In the genomic region with DNA sequence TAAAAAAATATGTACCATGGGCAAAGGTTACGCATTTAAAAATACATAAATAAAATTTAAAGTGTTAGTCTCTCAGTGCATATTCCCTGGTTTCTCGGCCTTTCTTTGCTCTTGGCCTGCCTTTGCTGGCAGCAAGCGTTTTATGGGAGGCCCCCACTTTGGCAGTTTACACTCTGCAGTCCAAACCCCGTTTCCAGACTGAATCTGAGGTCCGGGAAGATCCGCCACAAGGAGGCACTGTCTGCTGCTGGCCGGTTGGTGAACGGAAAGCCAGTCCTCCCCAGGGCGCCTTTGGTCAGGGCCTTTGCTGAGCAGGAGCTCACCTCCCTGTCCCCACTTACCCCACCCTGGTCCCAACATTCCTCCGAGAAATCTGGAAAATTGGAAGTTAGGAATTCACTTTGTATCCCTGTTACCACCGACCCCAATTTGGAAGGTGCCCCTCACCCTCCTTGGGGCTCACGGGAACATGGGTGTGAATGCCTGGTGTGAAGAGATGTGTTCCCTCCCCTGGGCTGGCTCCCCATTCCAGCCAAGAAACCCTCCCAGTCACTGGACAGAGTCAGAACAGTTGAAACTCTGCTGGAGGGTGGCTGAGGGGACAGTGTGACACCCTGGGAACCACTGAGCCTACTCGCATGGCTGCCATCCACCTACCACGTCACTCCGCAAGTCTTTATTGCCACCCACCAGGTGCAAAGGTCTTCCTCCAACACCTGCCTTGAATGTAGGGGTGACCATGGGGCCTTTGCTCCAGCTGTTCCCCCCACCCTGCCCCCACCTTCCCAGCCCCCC, we compare ENCODE assay signal across 8 cellular contexts. TPM values are rescaled to one million over a fixed set of nuclear protein-coding genes. Genes with fewer than 3 reads are reported as not detected.
DNase-seq lines count a peak whose midpoint lies in the region; ATAC-seq and TF ChIP-seq lines count a peak whose summit lies in the region.

No MANE protein-coding gene starts in this region.

- peak; percentile 79 for ATAC-seq in lung (ENCODE audit: insufficient read depth, low FRiP score)
- ATAC-seq in stimulated activated naive CD8-positive, alpha-beta T cell treated with anti-CD3 and anti-CD28 coated beads, Interleukin-15, amount 100 ng/mL, for 72 hours, result peak; percentile 65
- no peak for ATAC-seq in HG02870 (IDR thresholded peaks at IDR 0.05; ENCODE audit: unreplicated experiment)

- WGBS in lung, 2 donors, result 44 to 50% methylated on average over 15 of the region's 15 CpGs

- no peak overlapping the region for H3K4me3 ChIP-seq in lung

- H3K27me3 ChIP-seq in lung (ENCODE audit: control insufficient read depth, insufficient read depth), result no peaks in the 10 kb centered on the region

- no peaks in the 10 kb centered on the region for H3K27me3 Mint-ChIP-seq in stimulated activated naive CD8-positive, alpha-beta T cell treated with anti-CD3 and anti-CD28 coated beads, Interleukin-15, amount 100 ng/mL, for 72 hours

- H3K9me3 Mint-ChIP-seq in stimulated activated naive CD8-positive, alpha-beta T cell treated with anti-CD3 and anti-CD28 coated beads, Interleukin-15, amount 100 ng/mL, for 72 hours, result no peaks in the 10 kb centered on the region

- H3K27ac Mint-ChIP-seq in stimulated activated naive CD8-positive, alpha-beta T cell treated with anti-CD3 and anti-CD28 coated beads, Interleukin-15, amount 100 ng/mL, for 72 hours, result peak overlapping the region in 1 of 2 donors; percentile 42

- TF ChIP-seq CTCF in VCaP (conservative IDR thresholded peaks at IDR 0.05) (peak; percentile 97), lung (IDR thresholded peaks at IDR 0.05; ENCODE audit: control extremely low read depth, extremely low read depth) (peak; percentile 55)

- no peaks in the 10 kb centered on the region for H3K4me1 ChIP-seq in lung (ENCODE audit: control insufficient read depth in 2 of 2, insufficient read depth in 2 of 2, low read length in 2 of 2)

- peaks cover 0 to 18% of the 10 kb centered on the region in 2 donors for H3K36me3 ChIP-seq in lung (ENCODE audit: control insufficient read depth in 2 of 2, insufficient read depth in 2 of 2, low read length in 2 of 2)

- no peaks in the 10 kb centered on the region for H3K9me3 ChIP-seq in lung (ENCODE audit: control insufficient read depth in 2 of 2, insufficient read depth in 1 of 2, low read length in 1 of 2)

- peak; percentile 50 for DNase-seq in COLO668 (lab: John Stamatoyannopoulos, UW; ENCODE audit: unreplicated experiment)
- peak; percentile 85 for DNase-seq in HuH-7.5 (ENCODE audit: low spot score)
- DNase-seq in dermis blood vessel endothelial cell, result peak; percentile 81
- DNase-seq in lung (ENCODE audit: low spot score), result peak; percentile 72
- peak; percentile 55 to 58 for DNase-seq in stimulated activated naive CD8-positive, alpha-beta T cell treated with anti-CD3 and anti-CD28 coated beads, Interleukin-15, amount 100 ng/mL, for 72 hours
- no peak for DNase-seq in middle frontal gyrus (ENCODE audit: extremely low spot score, low spot score)

- H3K4me3 Mint-ChIP-seq in stimulated activated naive CD8-positive, alpha-beta T cell treated with anti-CD3 and anti-CD28 coated beads, Interleukin-15, amount 100 ng/mL, for 72 hours, result no peak overlapping the region

- H3K27ac ChIP-seq in VCaP, result no peak overlapping the region
- H3K27ac ChIP-seq in lung (ENCODE audit: low read depth in 1 of 2, low read length in 1 of 2), result no peak overlapping the region

- H3K4me1 Mint-ChIP-seq in stimulated activated naive CD8-positive, alpha-beta T cell treated with anti-CD3 and anti-CD28 coated beads, Interleukin-15, amount 100 ng/mL, for 72 hours, result peaks cover 16% of the 10 kb centered on the region

RNA-seq across cellular contexts. Expression of a gene that starts 9.4 kb away (rescaled TPM):
- total RNA-seq in dermis blood vessel endothelial cell (104 and 116 TPM in 2 replicates), lung (100 to 1,000 TPM; 196 to 213 TPM)
- polyA plus RNA-seq in lung, result 10 to 100 TPM; 76.2 to 97.8 TPM

RNA-seq across cellular contexts. Expression of a gene that starts 15.3 kb away (rescaled TPM):
- total RNA-seq in dermis blood vessel endothelial cell (46.1 and 93.6 TPM in 2 replicates), lung (10 to 100 TPM; 23.3 to 41.8 TPM)
- 10 to 100 TPM; 15.0 to 24.3 TPM for polyA plus RNA-seq in lung

RNA-seq across cellular contexts. Expression of a gene that starts 22.6 kb away (rescaled TPM):
- total RNA-seq in dermis blood vessel endothelial cell, result 20.1 and 38.7 TPM in 2 replicates
- total RNA-seq in lung, result 10 to 100 TPM; 18.8 to 24.9 TPM
- 10 to 100 TPM; 15.0 to 18.5 TPM for polyA plus RNA-seq in lung

RNA-seq across cellular contexts. Expression of a gene that starts 27.9 kb away (rescaled TPM):
- total RNA-seq in dermis blood vessel endothelial cell (0.23 and 0.34 TPM in 2 replicates), lung (1 to 10 TPM; 3.7 to 3.8 TPM)
- 1 to 10 TPM; 1.2 TPM for polyA plus RNA-seq in lung

RNA-seq across cellular contexts. Expression of a gene that starts 43.8 kb away (rescaled TPM):
- total RNA-seq in dermis blood vessel endothelial cell, result 2.0 and 2.9 TPM in 2 replicates
- 10 to 100 TPM; 20.0 to 39.3 TPM for total RNA-seq in lung
- 10 to 100 TPM; 22.2 to 46.4 TPM for polyA plus RNA-seq in lung
